Comparison of ENCODE assay signal across 28 cellular contexts in the genomic region with DNA sequence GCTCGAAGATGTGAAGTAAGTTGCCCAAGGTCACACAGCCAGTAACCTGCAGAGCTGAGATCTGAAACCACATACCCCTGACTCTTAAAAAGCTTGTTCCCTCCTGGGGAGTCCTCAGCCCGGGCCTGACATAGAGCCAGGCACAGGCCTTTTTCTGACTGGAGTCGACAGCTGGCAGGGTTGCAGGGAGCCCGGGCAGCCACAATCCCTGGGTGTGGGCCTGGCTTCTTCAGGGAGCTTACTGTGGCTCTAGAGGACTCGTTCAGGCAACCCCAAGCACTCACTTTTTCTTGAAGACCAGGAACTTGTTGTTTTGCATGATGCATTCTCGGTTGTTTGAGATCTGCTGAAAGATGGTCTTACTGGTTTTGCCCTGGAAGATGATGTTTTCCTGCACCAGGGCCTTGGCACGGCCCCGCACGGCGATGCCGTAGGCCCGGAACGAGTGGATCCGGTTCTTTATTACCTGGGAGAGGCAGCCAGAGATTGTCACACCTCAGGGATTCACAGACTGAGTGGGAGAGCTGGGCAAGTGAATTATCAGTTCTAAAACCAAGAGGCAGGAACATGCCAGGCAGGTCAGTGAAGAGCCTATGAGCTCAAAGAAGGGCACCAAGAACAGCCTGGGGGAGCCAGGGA. TPM values are rescaled to one million over a fixed set of nuclear protein-coding genes. Genes with fewer than 3 reads are reported as not detected.
DNase-seq lines count a peak whose midpoint lies in the region; ATAC-seq, FAIRE-seq and TF ChIP-seq lines count a peak whose summit lies in the region.
"Had no signal": no experiment of that assay in that cellular context is flagged by ENCODE, and none has a peak within 500 bp of the region (broad histone marks: within the 10 kb centered on the region; RNA-seq: fewer than 3 reads in every experiment).

No MANE protein-coding gene starts in this region.

- peak overlapping the region; percentile 81 for H3K27ac ChIP-seq in C4-2B
- H3K27ac ChIP-seq in OCI-LY1 (ENCODE audit: low read depth, low read length, poor library complexity, severe bottlenecking), result peak overlapping the region; percentile 45
- no peak overlapping the region for H3K27ac ChIP-seq in H1 (ENCODE audit: low read depth, low read length)
- H3K27ac ChIP-seq: BLaER1, Peyer's patch had no signal

- CTCF ChIA-PET in H1 (lab: Charles Lee; ENCODE audit: partially characterized antibody), result interaction anchor here (0.7 to 0.9 kb wide), 3 partner anchors 14 to 73 kb away, joined by 3 read pairs; no protein-coding TSS in a partner anchor
- CTCF ChIA-PET in activated CD4-positive, alpha-beta memory T cell treated with anti-CD3 and anti-CD28 coated beads, Interleukin-2, amount 10 ng/mL, durations not matched to agents 7 days and 5 days (lab: Charles Lee), result no interaction called here

- H3K4me2 ChIP-seq in OCI-LY1 (ENCODE audit: low read length), result no peak overlapping the region
- H3K4me2 ChIP-seq in H1 (ENCODE audit: insufficient read depth in 1 of 2, low read depth in 2 of 2, low read length in 2 of 2), result no peak overlapping the region
- H3K4me2 ChIP-seq: BLaER1, SK-N-SH had no signal

- no peak overlapping the region for H2AK5ac ChIP-seq in H1 (ENCODE audit: low read depth, low read length)

- no peak for ATAC-seq in HG02610 (IDR thresholded peaks at IDR 0.05; ENCODE audit: unreplicated experiment)
- ATAC-seq: HepG2 had no signal

- TF ChIP-seq RAD21 in H1 (IDR thresholded peaks at IDR 0.05 in 1 of 2, conservative IDR thresholded peaks at IDR 0.05 in 1 of 2; ENCODE audit: low read depth in 2 of 2, low read length in 2 of 2), result no peak

- H3K4ac ChIP-seq in H1 (replicated peaks; ENCODE audit: insufficient read length, low read depth, low read length), result no peak overlapping the region

- no peak overlapping the region for H2BK12ac ChIP-seq in H1 (ENCODE audit: low read depth, low read length)

- DNase-seq in H1 (ENCODE audit: low read depth in 1 of 2, low spot score in 2 of 2), result no peak
- peak; percentile 55 for DNase-seq in posterior vena cava (ENCODE audit: low spot score)
- DNase-seq in NCI-H524 (lab: John Stamatoyannopoulos, UW), result no peak
- no peak for DNase-seq in NCI-H2029 treated with DMSO at 0.1 percent for 48 hours (lab: John Stamatoyannopoulos, UW)
- no peak for DNase-seq in activated CD4-positive, alpha-beta memory T cell treated with anti-CD3 and anti-CD28 coated beads, Interleukin-2, amount 10 ng/mL, durations not matched to agents 7 days and 5 days
- DNase-seq: CD4-positive, alpha-beta T cell; COR-L47; DMS79; EL; GDM1; Karpas-422; NCI-H1092 treated with DMSO at 0.1 percent for 48 hours; NCI-H1436 treated with DMSO at 0.1 percent for 48 hours; NCI-H187 treated with DMSO at 0.1 percent for 48 hours; NCI-H2107; NCI-H526; OCI-M1; Peyer's patch; SK-N-SH; SW 1271 had no signal

- H3K14ac ChIP-seq in H1 (ENCODE audit: insufficient read length), result no peak overlapping the region

- POLR2A ChIA-PET in H1 (lab: Charles Lee; ENCODE audit: partially characterized antibody), result interaction anchor here (1.6 kb wide), 1 partner anchor 11 kb away, joined by 4 read pairs; no protein-coding TSS in a partner anchor
- POLR2A ChIA-PET in activated CD4-positive, alpha-beta memory T cell treated with anti-CD3 and anti-CD28 coated beads, Interleukin-2, amount 10 ng/mL, durations not matched to agents 7 days and 5 days (lab: Charles Lee), result interaction anchor here (0.8 to 1.2 kb wide), 2 partner anchors 13 to 77 kb away, joined by 3 read pairs; a partner anchor contains a TSS

- H2BK5ac ChIP-seq in H1 (ENCODE audit: low read depth, low read length), result no peak overlapping the region

- H3K79me2 ChIP-seq in OCI-LY1 (ENCODE audit: insufficient read depth, low read length) (no peaks in the 10 kb centered on the region), H1 (ENCODE audit: control insufficient read depth in 1 of 2, insufficient read depth in 2 of 2, low read length in 2 of 2) (no peaks in the 10 kb centered on the region)

- TF ChIP-seq CTCF in C4-2B (conservative IDR thresholded peaks at IDR 0.05) (no peak), OCI-LY1 (IDR thresholded peaks at IDR 0.05; ENCODE audit: low read length) (no peak), H1 (IDR thresholded peaks at IDR 0.05; ENCODE audit: control extremely low read depth in 1 of 3, insufficient read depth in 1 of 3, low read depth in 1 of 3, low read length in 3 of 3) (no peak)

- peaks cover 7% of the 10 kb centered on the region for H3K36me3 Mint-ChIP-seq in activated CD4-positive, alpha-beta memory T cell treated with anti-CD3 and anti-CD28 coated beads, Interleukin-2, amount 10 ng/mL, durations not matched to agents 7 days and 5 days (ENCODE audit: low read depth)

- peaks cover 10% of the 10 kb centered on the region for H3K4me1 Mint-ChIP-seq in activated CD4-positive, alpha-beta memory T cell treated with anti-CD3 and anti-CD28 coated beads, Interleukin-2, amount 10 ng/mL, durations not matched to agents 7 days and 5 days

- H3K9me2 ChIP-seq in OCI-LY1 (ENCODE audit: low read depth, low read length), result no peaks in the 10 kb centered on the region
- H3K9me2 ChIP-seq: SK-N-SH had no signal

- H3F3A ChIP-seq in OCI-LY1 (ENCODE audit: insufficient read depth, low read length), result no peaks in the 10 kb centered on the region

- no peak overlapping the region; the same call in 1 of the 2 replicates for H3K9ac ChIP-seq in OCI-LY1 (ENCODE audit: low read length)
- H3K9ac ChIP-seq in H1 (replicated peaks in 1 of 4; ENCODE audit: extremely low read depth in 1 of 4, low read depth in 3 of 4, low read length in 3 of 4), result no peak overlapping the region
- H3K9ac ChIP-seq: BLaER1, SK-N-SH had no signal

- no peak overlapping the region for H3K23ac ChIP-seq in H1 (ENCODE audit: insufficient read length)

- H3K27me3 ChIP-seq in OCI-LY1 (ENCODE audit: insufficient read depth, low read length) (no peaks in the 10 kb centered on the region), H1 (replicated peaks in 1 of 4; ENCODE audit: control insufficient read depth in 3 of 4, extremely low read depth in 1 of 4, insufficient read depth in 3 of 4, low read length in 3 of 4) (no peaks in the 10 kb centered on the region)
- H3K27me3 ChIP-seq: BLaER1, Peyer's patch had no signal

- 90% methylated on average over 14 of the region's 14 CpGs; no CpG with 5 or more reads in 1 of the 2 experiments for WGBS in H1 (ENCODE audit: extremely low coverage in 1 of 2, insufficient coverage in 1 of 2, insufficient read length in 1 of 2, insufficient replicate concordance in 2 of 2, low coverage in 1 of 2, low lambda C conversion rate in 2 of 2, missing lambda C conversion rate in 1 of 2), 2 experiments

- no peak overlapping the region for H3K56ac ChIP-seq in H1 (replicated peaks; ENCODE audit: insufficient read length, low read depth, low read length)

- H4K20me1 ChIP-seq in OCI-LY1 (ENCODE audit: insufficient read depth, low read length) (no peaks in the 10 kb centered on the region), H1 (replicated peaks in 1 of 2; ENCODE audit: control insufficient read depth in 1 of 2, insufficient read depth in 2 of 2, low read length in 2 of 2) (peaks cover 0 to 4% of the 10 kb centered on the region in 2 experiments)
- H4K20me1 ChIP-seq: BLaER1 had no signal

- peak overlapping the region; percentile 45; the same call in 1 of the 2 replicates for H4K8ac ChIP-seq in H1 (ENCODE audit: extremely low read depth, insufficient read depth, low read length)

- no peaks in the 10 kb centered on the region for H3K79me1 ChIP-seq in H1 (ENCODE audit: low read depth, low read length)

- H3K27me3 Mint-ChIP-seq in activated CD4-positive, alpha-beta memory T cell treated with anti-CD3 and anti-CD28 coated beads, Interleukin-2, amount 10 ng/mL, durations not matched to agents 7 days and 5 days, result no peaks in the 10 kb centered on the region
- H3K27me3 Mint-ChIP-seq: CD4-positive, alpha-beta T cell had no signal

- no peak for TF ChIP-seq POLR2A in H1 (IDR thresholded peaks at IDR 0.05; ENCODE audit: control extremely low read depth in 1 of 2, low read depth in 2 of 2, low read length in 2 of 2)

- H3K36me3 ChIP-seq in OCI-LY1 (ENCODE audit: insufficient read depth, low read length) (peaks cover 24% of the 10 kb centered on the region), H1 (ENCODE audit: control insufficient read depth in 2 of 4, insufficient read depth in 4 of 4, low read length in 3 of 4) (peaks cover 0 to 9% (median 1%) of the 10 kb centered on the region in 4 experiments; a peak in 3 of 8 replicates)
- H3K36me3 ChIP-seq: Peyer's patch had no signal

- no peak overlapping the region for H2BK120ac ChIP-seq in H1 (replicated peaks; ENCODE audit: low read depth, low read length)

- no peaks in the 10 kb centered on the region for H3K23me2 ChIP-seq in H1 (ENCODE audit: low read depth, low read length)

- H3K4me1 ChIP-seq in OCI-LY1 (ENCODE audit: insufficient read depth, low read length, severe bottlenecking) (peaks cover 36% of the 10 kb centered on the region), H1 (replicated peaks in 1 of 4; ENCODE audit: control insufficient read depth in 3 of 4, insufficient read depth in 4 of 4, low read length in 3 of 4) (no peaks in the 10 kb centered on the region; a peak in 2 of 7 replicates)
- H3K4me1 ChIP-seq: Peyer's patch had no signal

- H4K91ac ChIP-seq in H1 (replicated peaks; ENCODE audit: insufficient read length, low read length), result no peak overlapping the region

- TF ChIP-seq EP300 in H1 (IDR thresholded peaks at IDR 0.05; ENCODE audit: borderline replicate concordance in 1 of 2, low read depth in 2 of 2, low read length in 2 of 2), result no peak

- H3K4me3 ChIP-seq in OCI-LY1 (ENCODE audit: low read depth, low read length, poor library complexity, severe bottlenecking), result no peak overlapping the region
- H3K4me3 ChIP-seq in H1 (ENCODE audit: extremely low read depth in 1 of 4, insufficient read depth in 2 of 4, low read depth in 3 of 4, low read length in 4 of 4), result no peak overlapping the region
- H3K4me3 ChIP-seq: BLaER1 had no signal

- H4K5ac ChIP-seq in H1 (ENCODE audit: insufficient read length, low read depth, low read length), result no peak overlapping the region

- H2BK15ac ChIP-seq in H1 (ENCODE audit: low read length), result no peak overlapping the region

- H3K18ac ChIP-seq in H1 (ENCODE audit: extremely low read depth, low read length), result no peak overlapping the region

- H2BK20ac ChIP-seq in H1 (ENCODE audit: low read length), result no peak overlapping the region

- H2AFZ ChIP-seq in OCI-LY1 (ENCODE audit: low read length) (no peak overlapping the region), H1 (ENCODE audit: low read length) (no peak overlapping the region)

- H3K4me3 Mint-ChIP-seq in activated CD4-positive, alpha-beta memory T cell treated with anti-CD3 and anti-CD28 coated beads, Interleukin-2, amount 10 ng/mL, durations not matched to agents 7 days and 5 days, result no peak overlapping the region
- H3K4me3 Mint-ChIP-seq: CD4-positive, alpha-beta T cell had no signal

- intact Hi-C loops in posterior vena cava (cut with DNase I), result no loop called here

- no peak for FAIRE-seq in H1 (lab: Jason Lieb, UNC)
- FAIRE-seq: A204.1, GM12891, GM19239, HepG2 had no signal

- H3K9me3 ChIP-seq in OCI-LY1 (ENCODE audit: low read length) (no peaks in the 10 kb centered on the region), H1 (ENCODE audit: insufficient read depth in 2 of 2, low read depth in 1 of 2, low read length in 1 of 2) (no peaks in the 10 kb centered on the region)
- H3K9me3 ChIP-seq: BLaER1, Peyer's patch, SK-N-SH had no signal

- H3K9me3 Mint-ChIP-seq in activated CD4-positive, alpha-beta memory T cell treated with anti-CD3 and anti-CD28 coated beads, Interleukin-2, amount 10 ng/mL, durations not matched to agents 7 days and 5 days, result no peaks in the 10 kb centered on the region
- H3K9me3 Mint-ChIP-seq: CD4-positive, alpha-beta T cell had no signal

- H3K27ac Mint-ChIP-seq in activated CD4-positive, alpha-beta memory T cell treated with anti-CD3 and anti-CD28 coated beads, Interleukin-2, amount 10 ng/mL, durations not matched to agents 7 days and 5 days, result no peak overlapping the region
- H3K27ac Mint-ChIP-seq: CD4-positive, alpha-beta T cell had no signal

RNA-seq across cellular contexts. Expression of a gene that starts 30.0 kb away (rescaled TPM):
- 36.9 and 40.0 TPM in 2 replicates for total RNA-seq in H1 (2021; fragmentation: NEBNext Ultra II Directional; extraction: Animal tissue kit (Norgen Biotek cat#: 25700))
- 13.8 and 16.0 TPM in 2 replicates for polyA plus RNA-seq in H1 (2011; rRNA removed)
- 25.3 TPM for polyA plus RNA-seq in H1 (2011; cell fraction: cytosol; rRNA removed)
- polyA plus RNA-seq in H1 (2011; cell fraction: nucleus; rRNA removed), result 13.3 TPM
- 24.6 to 30.7 TPM (median 27.1 TPM) in 4 replicates for polyA plus RNA-seq in H1 (2012, experiment 1 of 2)
- polyA plus RNA-seq in H1 (2012, experiment 2 of 2), result 9.2 TPM
- 18.0 TPM for polyA plus RNA-seq in H1 (2013, experiment 1 of 2)
- 18.9 TPM for polyA plus RNA-seq in H1 (2013, experiment 2 of 2)
- polyA minus RNA-seq in H1 (2011; rRNA and poly(A)+ RNA removed), result 39.6 and 47.5 TPM in 2 replicates
- 19.7 TPM for polyA minus RNA-seq in H1 (2011; cell fraction: cytosol; rRNA and poly(A)+ RNA removed)
- 20.7 TPM for polyA minus RNA-seq in H1 (2011; cell fraction: nucleus; rRNA and poly(A)+ RNA removed)
- total RNA-seq in posterior vena cava, result 10 to 100 TPM; 16.9 to 18.5 TPM
- total RNA-seq in activated CD4-positive, alpha-beta memory T cell treated with anti-CD3 and anti-CD28 coated beads, Interleukin-2, amount 10 ng/mL, durations not matched to agents 7 days and 5 days, result 10 to 100 TPM; 27.6 to 29.2 TPM

RNA-seq across cellular contexts. Expression of a gene that starts 50.5 kb away (rescaled TPM):
- 13.6 and 14.5 TPM in 2 replicates for total RNA-seq in H1 (2021; fragmentation: NEBNext Ultra II Directional; extraction: Animal tissue kit (Norgen Biotek cat#: 25700))
- polyA plus RNA-seq in H1 (2011; rRNA removed), result 13.3 and 14.0 TPM in 2 replicates
- 14.8 TPM for polyA plus RNA-seq in H1 (2011; cell fraction: cytosol; rRNA removed)
- 16.2 TPM for polyA plus RNA-seq in H1 (2011; cell fraction: nucleus; rRNA removed)
- 9.6 to 11.4 TPM (median 10.6 TPM) in 4 replicates for polyA plus RNA-seq in H1 (2012, experiment 1 of 2)
- polyA plus RNA-seq in H1 (2012, experiment 2 of 2), result 3.8 TPM
- 9.4 TPM for polyA plus RNA-seq in H1 (2013, experiment 1 of 2)
- polyA plus RNA-seq in H1 (2013, experiment 2 of 2), result 8.5 TPM
- polyA minus RNA-seq in H1 (2011; rRNA and poly(A)+ RNA removed), result 40.3 and 41.2 TPM in 2 replicates
- polyA minus RNA-seq in H1 (2011; cell fraction: cytosol; rRNA and poly(A)+ RNA removed), result 16.1 TPM
- polyA minus RNA-seq in H1 (2011; cell fraction: nucleus; rRNA and poly(A)+ RNA removed), result 32.7 TPM
- 1 to 10 TPM; 6.9 to 7.4 TPM for total RNA-seq in posterior vena cava
- 10 to 100 TPM; 10.5 to 10.6 TPM for total RNA-seq in activated CD4-positive, alpha-beta memory T cell treated with anti-CD3 and anti-CD28 coated beads, Interleukin-2, amount 10 ng/mL, durations not matched to agents 7 days and 5 days
